In genomic region chr3:31572605-31573459, GRCh38 we compare ENCODE assay signal across 13 cellular contexts. TPM values are rescaled to one million over a fixed set of nuclear protein-coding genes. Genes with fewer than 3 reads are reported as not detected.
DNase-seq lines count a peak whose midpoint lies in the region; ATAC-seq and TF ChIP-seq lines count a peak whose summit lies in the region.
"Had no signal": no experiment of that assay in that cellular context is flagged by ENCODE, and none has a peak within 500 bp of the region (broad histone marks: within the 10 kb centered on the region; RNA-seq: fewer than 3 reads in every experiment).

No MANE protein-coding gene starts in this region.

- H3K27ac Mint-ChIP-seq in activated T-helper 17 cell treated with anti-CD3 and anti-CD28 coated beads, Interleukin-2, amount 50 U/mL, for 72 hours: no peak overlapping the region
- H3K27ac Mint-ChIP-seq: brain; CD8-positive, alpha-beta T cell; IgD-negative memory B cell had no signal

- no peaks in the 10 kb centered on the region for H3K9me3 Mint-ChIP-seq in activated T-helper 17 cell treated with anti-CD3 and anti-CD28 coated beads, Interleukin-2, amount 50 U/mL, for 72 hours
- H3K9me3 Mint-ChIP-seq: CD8-positive, alpha-beta T cell; IgD-negative memory B cell had no signal

- no peak overlapping the region for H3K4me3 Mint-ChIP-seq in activated T-helper 17 cell treated with anti-CD3 and anti-CD28 coated beads, Interleukin-2, amount 50 U/mL, for 72 hours
- H3K4me3 Mint-ChIP-seq: brain; CD8-positive, alpha-beta T cell; IgD-negative memory B cell had no signal

- peaks cover 49% of the 10 kb centered on the region for H3K4me1 Mint-ChIP-seq in activated T-helper 17 cell treated with anti-CD3 and anti-CD28 coated beads, Interleukin-2, amount 50 U/mL, for 72 hours

- in situ Hi-C loops in G401 (cut with HindIII; ENCODE audit: low sequenced_read_pairs): no loop called here

- H3K27me3 Mint-ChIP-seq in activated T-helper 17 cell treated with anti-CD3 and anti-CD28 coated beads, Interleukin-2, amount 50 U/mL, for 72 hours: no peaks in the 10 kb centered on the region
- H3K27me3 Mint-ChIP-seq: brain, IgD-negative memory B cell had no signal

- ATAC-seq in HG03432 (IDR thresholded peaks at IDR 0.05; ENCODE audit: unreplicated experiment) (peak; percentile 60), GM18873 (IDR thresholded peaks at IDR 0.05; ENCODE audit: low FRiP score, unreplicated experiment) (no peak)
- peak; percentile 55 for ATAC-seq in activated T-helper 17 cell treated with anti-CD3 and anti-CD28 coated beads, Interleukin-2, amount 50 U/mL, for 72 hours (replicated peaks)
- ATAC-seq: CD8-positive, alpha-beta T cell had no signal

- H3K36me3 Mint-ChIP-seq in activated T-helper 17 cell treated with anti-CD3 and anti-CD28 coated beads, Interleukin-2, amount 50 U/mL, for 72 hours (ENCODE audit: low read depth): peaks cover 16% of the 10 kb centered on the region
- H3K36me3 Mint-ChIP-seq: IgD-negative memory B cell had no signal

- no peak for TF ChIP-seq CTCF in GM12865 (IDR thresholded peaks at IDR 0.05; ENCODE audit: insufficient read depth, low read depth, low read length, missing control alignments)
- TF ChIP-seq CTCF in GM20000 (IDR thresholded peaks at IDR 0.05; ENCODE audit: extremely low read depth, missing control alignments): no peak

- peak; percentile 28 for DNase-seq in GM12865 (ENCODE audit: low read depth)
- peak; percentile 11 for DNase-seq in GM20000 (ENCODE audit: low spot score)
- DNase-seq in T1000 (lab: John Stamatoyannopoulos, UW): no peak
- no peak for DNase-seq in G401 (ENCODE audit: low spot score)
- no peak for DNase-seq in T-helper 9 cell
- DNase-seq: CD8-positive, alpha-beta T cell; NCI-H524; T-helper 2 cell had no signal

- H3K4me3 ChIP-seq in GM12865 (ENCODE audit: low read depth, low read length): no peak overlapping the region

RNA-seq across cellular contexts. Expression of gene STT3B, which starts 40.1 kb away (rescaled TPM):
- total RNA-seq in activated T-helper 17 cell treated with anti-CD3 and anti-CD28 coated beads, Interleukin-2, amount 50 U/mL, for 72 hours: 100 to 1,000 TPM in 1 of 2 donors, 10 to 100 TPM in 1; 88.9 to 155 TPM
- total RNA-seq in G401 (2014; rRNA removed; shearing (Covaris generic)): 117 and 118 TPM in 2 replicates

Comparison
In these comparisons a context has a peak if more than half of its experiments do, and no peak if none do; other contexts are left out.
1. DNase-seq: peak in GM12865 (single experiment) and GM20000 (single experiment); none in T1000 (single experiment), G401 (single experiment) and T-helper 9 cell (single experiment).